Comparison of ENCODE assay signal across 15 cellular contexts in the genomic region with DNA sequence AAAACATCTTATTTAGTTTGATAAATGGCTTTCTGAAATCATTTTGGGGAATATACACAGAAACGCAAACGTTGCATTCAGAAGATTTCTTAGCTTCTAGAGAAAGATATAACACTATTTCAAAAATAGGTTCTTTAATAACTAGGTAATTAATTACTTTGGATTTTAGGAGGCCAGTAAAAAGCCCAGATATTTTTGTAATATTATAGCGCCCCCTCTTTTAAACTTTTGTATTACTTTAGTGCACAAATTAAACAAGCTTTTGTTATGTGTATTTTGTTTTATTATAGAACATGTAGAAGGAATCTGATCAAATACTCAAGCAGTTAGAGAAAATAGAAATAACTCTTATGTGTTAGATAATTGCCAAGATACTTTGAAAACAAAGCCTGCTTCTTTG.
"Had no signal": no experiment of that assay in that cellular context is flagged by ENCODE, and none has a peak within 500 bp of the region (broad histone marks: within the 10 kb centered on the region; RNA-seq: fewer than 3 reads in every experiment).

No MANE protein-coding gene starts in this region.

- H3K36me3 ChIP-seq: adrenal gland, gastrocnemius medialis, heart left ventricle, left ventricle myocardium inferior, right lobe of liver, thoracic aorta, upper lobe of right lung had no signal

- ATAC-seq: activated naive CD4-positive, alpha-beta T cell treated with anti-CD3 and anti-CD28 coated beads, Interleukin-2, amount 50 U/mL, for 72 hours; activated T-cell treated with anti-CD3 and anti-CD28 coated beads, Interleukin-2, amount 50 U/mL, for 72 hours; gastrocnemius medialis; heart left ventricle; right lobe of liver; stimulated activated memory B cell treated with anti-CD40 and anti-IgM and Interleukin-4, amounts not matched to agents 10 μg/mL and 1 μg/mL and 100 μg/mL, for 72 hours; upper lobe of right lung had no signal

- H3K27me3 Mint-ChIP-seq: stimulated activated memory B cell treated with anti-CD40 and anti-IgM and Interleukin-4, amounts not matched to agents 10 μg/mL and 1 μg/mL and 100 μg/mL, for 72 hours had no signal

- H3K4me3 Mint-ChIP-seq: activated T-cell treated with anti-CD3 and anti-CD28 coated beads, Interleukin-2, amount 50 U/mL, for 72 hours; immature natural killer cell; stimulated activated memory B cell treated with anti-CD40 and anti-IgM and Interleukin-4, amounts not matched to agents 10 μg/mL and 1 μg/mL and 100 μg/mL, for 72 hours had no signal

- H3K4me1 Mint-ChIP-seq: stimulated activated memory B cell treated with anti-CD40 and anti-IgM and Interleukin-4, amounts not matched to agents 10 μg/mL and 1 μg/mL and 100 μg/mL, for 72 hours had no signal

- H3K9me3 Mint-ChIP-seq: activated naive CD4-positive, alpha-beta T cell treated with anti-CD3 and anti-CD28 coated beads, Interleukin-2, amount 50 U/mL, for 72 hours; activated T-cell treated with anti-CD3 and anti-CD28 coated beads, Interleukin-2, amount 50 U/mL, for 72 hours; immature natural killer cell; stimulated activated memory B cell treated with anti-CD40 and anti-IgM and Interleukin-4, amounts not matched to agents 10 μg/mL and 1 μg/mL and 100 μg/mL, for 72 hours had no signal

- H3K4me3 ChIP-seq: adrenal gland, gastrocnemius medialis, heart left ventricle, left ventricle myocardium inferior, right lobe of liver, thoracic aorta, upper lobe of right lung had no signal

- DNase-seq: activated CD4-positive, alpha-beta T cell treated with anti-CD3 and anti-CD28 coated beads for 1 hour; activated gamma-delta T cell treated with Interleukin-2 at 50 U/mL for 16 hours; activated T-cell treated with anti-CD3 and anti-CD28 coated beads, Interleukin-2, amount 50 U/mL, for 72 hours; adrenal gland; gastrocnemius medialis; heart left ventricle; immature natural killer cell; kidney glomerular epithelial cell; left ventricle myocardium inferior; right lobe of liver; stimulated activated CD4-positive, alpha-beta T cell treated with anti-CD3 and anti-CD28 coated beads, Interleukin-4, amount 100 ng/mL, for 4 hours; upper lobe of right lung had no signal

- H3K27ac ChIP-seq: adrenal gland, gastrocnemius medialis, heart left ventricle, left ventricle myocardium inferior, right lobe of liver, thoracic aorta, upper lobe of right lung had no signal

- H3K9me3 ChIP-seq: adrenal gland, gastrocnemius medialis, right lobe of liver, thoracic aorta, upper lobe of right lung had no signal

- H3K27ac Mint-ChIP-seq: activated naive CD4-positive, alpha-beta T cell treated with anti-CD3 and anti-CD28 coated beads, Interleukin-2, amount 50 U/mL, for 72 hours; activated T-cell treated with anti-CD3 and anti-CD28 coated beads, Interleukin-2, amount 50 U/mL, for 72 hours; immature natural killer cell; stimulated activated memory B cell treated with anti-CD40 and anti-IgM and Interleukin-4, amounts not matched to agents 10 μg/mL and 1 μg/mL and 100 μg/mL, for 72 hours had no signal

- H3K27me3 ChIP-seq: adrenal gland, gastrocnemius medialis, heart left ventricle, right lobe of liver, upper lobe of right lung had no signal

- H3K4me1 ChIP-seq: adrenal gland, gastrocnemius medialis, right lobe of liver, upper lobe of right lung had no signal
